ENCODE assay signal across 1 cellular context in the genomic region with DNA sequence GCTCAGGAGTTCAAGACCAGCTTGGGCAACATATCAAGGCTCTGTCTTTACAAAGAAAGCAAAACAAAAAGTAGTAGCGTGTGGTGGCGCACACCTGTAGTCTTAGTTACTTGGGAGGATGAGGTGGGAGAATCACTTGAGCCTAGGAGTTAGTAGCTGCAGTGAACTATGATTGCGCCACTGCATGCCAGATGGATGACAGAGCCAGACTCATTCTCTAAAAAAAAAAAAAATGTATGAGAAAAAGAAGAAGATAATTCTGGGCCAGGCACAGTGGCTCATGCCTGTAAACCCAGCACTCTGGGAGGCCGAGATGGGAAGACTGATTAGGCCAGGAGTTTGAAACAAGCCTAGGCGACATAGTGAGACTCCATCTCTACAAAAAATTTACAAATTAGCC.
TF ChIP-seq lines count a peak whose summit lies in the region.

No MANE protein-coding gene starts in this region.

TF ChIP-seq in H1, 55 proteins besides CTCF, POLR2A, EP300 and RAD21:
- peak; percentile 22; the same call in 1 of the 2 replicates for TF ChIP-seq CEBPB (IDR thresholded peaks at IDR 0.05; ENCODE audit: low read depth, low read length)
- no peak for TF ChIP-seq CTBP2 (IDR thresholded peaks at IDR 0.05; ENCODE audit: borderline replicate concordance, insufficient read depth, insufficient read length, low read length)
